Comparison of ENCODE assay signal across 8 cellular contexts in the genomic region with DNA sequence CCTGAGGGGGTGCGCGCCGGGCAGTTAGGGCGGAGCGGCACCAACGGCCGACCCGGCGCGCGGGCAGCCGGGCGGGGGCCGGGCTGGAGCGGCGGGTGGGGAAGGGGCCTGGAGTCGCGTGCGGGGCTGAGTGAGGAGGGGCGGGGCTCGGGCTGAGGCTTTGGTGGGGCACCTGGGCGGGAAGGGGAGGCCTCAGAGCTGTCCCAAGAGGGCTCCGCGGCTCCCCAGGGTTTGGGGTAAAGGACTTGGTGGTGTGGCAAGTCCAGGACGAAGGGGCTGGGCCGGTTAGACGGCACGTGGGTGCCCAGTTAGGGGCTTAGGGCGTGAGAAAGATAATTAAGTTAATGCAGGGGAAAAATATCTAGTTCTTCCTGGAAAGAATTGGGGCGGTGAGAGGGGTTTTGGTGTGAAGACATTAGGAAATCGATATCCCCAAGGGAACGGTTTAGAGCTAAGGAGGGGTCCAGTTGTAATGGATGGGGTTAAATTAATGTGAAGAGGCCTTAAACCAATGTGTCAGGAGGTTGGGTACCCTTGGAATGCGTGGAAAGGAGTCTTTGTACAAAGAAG. TPM values are rescaled to one million over a fixed set of nuclear protein-coding genes. Genes with fewer than 3 reads are reported as not detected.
DNase-seq lines count a peak whose midpoint lies in the region; ATAC-seq, FAIRE-seq and TF ChIP-seq lines count a peak whose summit lies in the region.

No MANE protein-coding gene starts in this region.

- H3K9me3 ChIP-seq in kidney (ENCODE audit: control insufficient read depth in 1 of 2, low read length in 2 of 2), result no peaks in the 10 kb centered on the region

- no peak for FAIRE-seq in kidney (lab: Jason Lieb, UNC)

- H3K36me3 ChIP-seq in kidney (ENCODE audit: control insufficient read depth in 1 of 2, insufficient read depth in 2 of 2, low read length in 2 of 2), result peaks cover 14 to 20% of the 10 kb centered on the region in 2 donors

- peak; percentile 67 for DNase-seq in Right ventricle myocardium superior
- DNase-seq in left ventricle myocardium superior, result no peak
- DNase-seq in activated naive CD8-positive, alpha-beta T cell treated with anti-CD3 and anti-CD28 coated beads, Interleukin-2, amount 50 U/mL, for 24 hours, result peak; percentile 46
- DNase-seq in kidney, result no peak
- DNase-seq in stimulated activated CD4-positive, alpha-beta T cell treated with anti-CD3 and anti-CD28 coated beads, TNF-alpha, amount 100 ng/mL, for 24 hours (ENCODE audit: low read depth in 3 of 3), result peak in 2 of 3 experiments; percentile 20 to 42
- no peak for DNase-seq in NK-92 treated with Interleukin-12 subunit alpha and Interleukin-12 subunit beta, amount 100 ng/mL, for 24 hours (lab: John Stamatoyannopoulos, UW)
- no peak for DNase-seq in NCI-H2029 (lab: John Stamatoyannopoulos, UW)

- ATAC-seq in Right ventricle myocardium superior (ENCODE audit: poor library complexity), result no peak
- ATAC-seq in left ventricle myocardium superior, result no peak
- ATAC-seq in activated naive CD8-positive, alpha-beta T cell treated with anti-CD3 and anti-CD28 coated beads, Interleukin-2, amount 50 U/mL, for 24 hours, result no peak
- no peak for ATAC-seq in esophagus mucosa

- H3K36me3 Mint-ChIP-seq in activated naive CD8-positive, alpha-beta T cell treated with anti-CD3 and anti-CD28 coated beads, Interleukin-2, amount 50 U/mL, for 24 hours (ENCODE audit: low read depth), result peaks cover 23% of the 10 kb centered on the region

- peak overlapping the region; percentile 80 to 88 for H3K27ac ChIP-seq in kidney (ENCODE audit: low read depth in 2 of 2, low read length in 2 of 2)

- H3K4me1 ChIP-seq in kidney (ENCODE audit: control insufficient read depth in 1 of 2, insufficient read depth in 1 of 2, low read depth in 1 of 2, low read length in 2 of 2), result peaks cover 5 to 14% of the 10 kb centered on the region in 2 donors

- H3K9ac ChIP-seq in kidney (ENCODE audit: low read length in 2 of 2), result peak overlapping the region; percentile 68 to 81

- peak overlapping the region; percentile 98 for H3K4me3 Mint-ChIP-seq in activated naive CD8-positive, alpha-beta T cell treated with anti-CD3 and anti-CD28 coated beads, Interleukin-2, amount 50 U/mL, for 24 hours

- no peaks in the 10 kb centered on the region for H3K27me3 Mint-ChIP-seq in activated naive CD8-positive, alpha-beta T cell treated with anti-CD3 and anti-CD28 coated beads, Interleukin-2, amount 50 U/mL, for 24 hours

- no peaks in the 10 kb centered on the region for H3K9me3 Mint-ChIP-seq in activated naive CD8-positive, alpha-beta T cell treated with anti-CD3 and anti-CD28 coated beads, Interleukin-2, amount 50 U/mL, for 24 hours

- TF ChIP-seq CTCF in kidney (IDR thresholded peaks at IDR 0.05; ENCODE audit: borderline replicate concordance, extremely low read depth, insufficient read depth), result no peak

- peaks cover 43% of the 10 kb centered on the region for H3K4me1 Mint-ChIP-seq in activated naive CD8-positive, alpha-beta T cell treated with anti-CD3 and anti-CD28 coated beads, Interleukin-2, amount 50 U/mL, for 24 hours

- H3K4me3 ChIP-seq in kidney (ENCODE audit: low read length in 2 of 2), result peak overlapping the region; percentile 77 to 83

- intact Hi-C loops in Right ventricle myocardium superior (cut with DNase I) (no loop called here), left ventricle myocardium superior (cut with micrococcal nuclease) (no loop called here), kidney (cut with DNase I) (no loop called here)

- H3K27ac Mint-ChIP-seq in activated naive CD8-positive, alpha-beta T cell treated with anti-CD3 and anti-CD28 coated beads, Interleukin-2, amount 50 U/mL, for 24 hours, result peak overlapping the region; percentile 92

RNA-seq across cellular contexts. Expression of a gene that starts 0.5 kb away (rescaled TPM):
- total RNA-seq in Right ventricle myocardium superior, result 8.4 TPM
- 10.2 TPM for total RNA-seq in left ventricle myocardium superior
- 12.7 TPM for total RNA-seq in kidney
- polyA plus RNA-seq in kidney (ENCODE audit: insufficient read depth, low read depth, low replicate concordance), result 7.2 TPM
- 9.7 TPM for total RNA-seq in esophagus mucosa

RNA-seq across cellular contexts. Expression of a gene that starts 6.5 kb away (rescaled TPM):
- total RNA-seq in Right ventricle myocardium superior (4.0 TPM), left ventricle myocardium superior (5.4 TPM), kidney (16.2 TPM), esophagus mucosa (0.32 TPM)
- 8.9 TPM for polyA plus RNA-seq in kidney (ENCODE audit: insufficient read depth, low read depth, low replicate concordance)

RNA-seq across cellular contexts. Expression of a gene that starts 55.8 kb away (rescaled TPM):
- total RNA-seq in Right ventricle myocardium superior (0.91 TPM), left ventricle myocardium superior (1.8 TPM), kidney (9.8 TPM), esophagus mucosa (1.00 TPM)
- 1.3 TPM for polyA plus RNA-seq in kidney (ENCODE audit: insufficient read depth, low read depth, low replicate concordance)

Comparison
In these comparisons a context has a peak if more than half of its experiments do, and no peak if none do; other contexts are left out.
1. DNase-seq: peak in Right ventricle myocardium superior (single experiment), activated naive CD8-positive, alpha-beta T cell treated with anti-CD3 and anti-CD28 coated beads, Interleukin-2, amount 50 U/mL, for 24 hours (single experiment) and stimulated activated CD4-positive, alpha-beta T cell treated with anti-CD3 and anti-CD28 coated beads, TNF-alpha, amount 100 ng/mL, for 24 hours (2 of 3); none in left ventricle myocardium superior (single experiment), kidney (single experiment), NK-92 treated with Interleukin-12 subunit alpha and Interleukin-12 subunit beta, amount 100 ng/mL, for 24 hours (single experiment) and NCI-H2029 (single experiment).